Comparison of ENCODE assay signal across 8 cellular contexts in the genomic region with DNA sequence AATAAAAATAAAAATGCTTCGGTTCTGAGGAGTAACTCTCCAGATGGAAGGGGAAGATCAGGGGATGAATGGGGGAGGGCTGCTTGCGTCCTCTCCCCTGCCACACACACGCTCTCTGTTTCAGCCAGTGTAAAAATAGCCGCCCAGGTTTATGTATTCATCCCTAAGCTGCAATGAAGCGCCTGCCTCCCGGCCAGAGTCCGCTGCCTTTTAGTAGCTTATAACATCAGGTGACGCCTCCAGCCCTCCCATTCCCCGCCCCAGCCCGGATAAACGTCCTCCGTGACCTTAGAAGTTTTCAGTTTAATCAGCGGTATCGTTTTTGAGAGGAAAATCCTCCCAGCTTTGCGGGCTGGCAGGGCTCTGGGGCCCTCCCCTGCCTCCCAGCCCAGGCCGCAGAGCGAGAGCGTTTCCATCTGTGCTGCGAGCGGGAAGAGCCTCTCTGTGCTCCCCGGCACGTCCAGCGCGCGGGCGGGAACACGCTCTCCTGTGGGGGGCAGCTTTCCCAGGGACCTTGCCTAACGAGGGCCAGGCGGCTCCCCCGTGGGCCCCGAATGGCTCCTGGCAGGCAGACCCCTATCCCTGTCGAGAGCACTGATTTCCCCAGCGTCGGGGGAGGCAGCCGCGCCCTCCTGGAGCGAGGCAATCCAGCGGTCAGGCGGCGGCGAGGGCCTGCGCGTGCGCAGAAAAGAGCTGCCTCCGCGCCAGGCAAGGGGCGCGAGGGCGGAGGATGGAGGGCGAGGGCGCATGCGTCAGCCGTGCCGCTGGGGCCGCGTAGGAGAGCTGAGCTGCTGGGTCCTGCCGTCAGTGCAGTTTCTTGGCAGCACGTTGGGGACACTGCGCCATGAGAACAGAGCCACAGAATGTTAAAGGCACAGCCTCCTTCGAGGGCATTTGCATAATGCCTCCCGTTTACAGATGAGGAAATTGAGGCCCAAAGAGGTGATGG.
A peak's percentile ranks its signal among the peaks of the same experiment; 100 is the strongest.
DNase-seq lines count a peak whose midpoint lies in the region; TF ChIP-seq lines count a peak whose summit lies in the region.

No MANE protein-coding gene starts in this region.

- H3K27ac ChIP-seq in C4-2B, result peak overlapping the region; percentile 90
- H3K27ac ChIP-seq in muscle layer of duodenum (ENCODE audit: low read length), result peak overlapping the region; percentile 98

- peak; percentile 19 for TF ChIP-seq CTCF in C4-2B (conservative IDR thresholded peaks at IDR 0.05)
- no peak for TF ChIP-seq CTCF in GM20000 (IDR thresholded peaks at IDR 0.05; ENCODE audit: extremely low read depth, missing control alignments)
- TF ChIP-seq CTCF in epithelial cell of proximal tubule (conservative IDR thresholded peaks at IDR 0.05; ENCODE audit: low read depth, low read length), result peak; percentile 10

- peak; percentile 93 for DNase-seq in GM20000 (ENCODE audit: low spot score)
- DNase-seq in HT-29 (ENCODE audit: low spot score), result peak; percentile 96
- peak; percentile 81 to 91 for DNase-seq in activated CD8-positive, alpha-beta memory T cell treated with anti-CD3 and anti-CD28 coated beads for 4 hours (ENCODE audit: low read depth in 2 of 2)
- no peak for DNase-seq in epithelial cell of proximal tubule (ENCODE audit: low read depth)
- peak; percentile 90 to 91 for DNase-seq in stimulated activated CD8-positive, alpha-beta memory T cell treated with anti-CD3 and anti-CD28 coated beads, Interleukin-7, amount 100 ng/mL, for 48 hours (ENCODE audit: extremely low read depth in 1 of 2, low read depth in 1 of 2)
- no peak for DNase-seq in NCI-H2196 treated with DMSO at 0.1 percent for 48 hours (lab: John Stamatoyannopoulos, UW; ENCODE audit: unreplicated experiment)

- peak overlapping the region; percentile 66 for H3K4me3 ChIP-seq in epithelial cell of proximal tubule (ENCODE audit: low read depth, low read length)
- peak overlapping the region; percentile 55 to 63 for H3K4me3 ChIP-seq in muscle layer of duodenum (ENCODE audit: low read depth in 1 of 2, low read length in 2 of 2)

- H3K9me3 ChIP-seq in muscle layer of duodenum (ENCODE audit: control insufficient read depth in 1 of 2, low read length in 2 of 2), result no peaks in the 10 kb centered on the region

- H3K36me3 ChIP-seq in muscle layer of duodenum (ENCODE audit: control insufficient read depth in 1 of 2, insufficient read depth in 2 of 2, low read length in 2 of 2), result no peaks in the 10 kb centered on the region

- H3K27me3 ChIP-seq in muscle layer of duodenum (ENCODE audit: low read depth, low read length), result no peaks in the 10 kb centered on the region

- H3K4me1 ChIP-seq in muscle layer of duodenum (ENCODE audit: control insufficient read depth in 1 of 2, insufficient read depth in 2 of 2, low read length in 2 of 2), result peaks cover 29 to 35% of the 10 kb centered on the region in 2 donors

Comparison
In these comparisons a context has a peak if more than half of its experiments do, and no peak if none do; other contexts are left out.
1. DNase-seq: peak in GM20000 (single experiment), HT-29 (single experiment), activated CD8-positive, alpha-beta memory T cell treated with anti-CD3 and anti-CD28 coated beads for 4 hours (2 of 2) and stimulated activated CD8-positive, alpha-beta memory T cell treated with anti-CD3 and anti-CD28 coated beads, Interleukin-7, amount 100 ng/mL, for 48 hours (2 of 2); none in epithelial cell of proximal tubule (single experiment) and NCI-H2196 treated with DMSO at 0.1 percent for 48 hours (single experiment).